In the genomic region with DNA sequence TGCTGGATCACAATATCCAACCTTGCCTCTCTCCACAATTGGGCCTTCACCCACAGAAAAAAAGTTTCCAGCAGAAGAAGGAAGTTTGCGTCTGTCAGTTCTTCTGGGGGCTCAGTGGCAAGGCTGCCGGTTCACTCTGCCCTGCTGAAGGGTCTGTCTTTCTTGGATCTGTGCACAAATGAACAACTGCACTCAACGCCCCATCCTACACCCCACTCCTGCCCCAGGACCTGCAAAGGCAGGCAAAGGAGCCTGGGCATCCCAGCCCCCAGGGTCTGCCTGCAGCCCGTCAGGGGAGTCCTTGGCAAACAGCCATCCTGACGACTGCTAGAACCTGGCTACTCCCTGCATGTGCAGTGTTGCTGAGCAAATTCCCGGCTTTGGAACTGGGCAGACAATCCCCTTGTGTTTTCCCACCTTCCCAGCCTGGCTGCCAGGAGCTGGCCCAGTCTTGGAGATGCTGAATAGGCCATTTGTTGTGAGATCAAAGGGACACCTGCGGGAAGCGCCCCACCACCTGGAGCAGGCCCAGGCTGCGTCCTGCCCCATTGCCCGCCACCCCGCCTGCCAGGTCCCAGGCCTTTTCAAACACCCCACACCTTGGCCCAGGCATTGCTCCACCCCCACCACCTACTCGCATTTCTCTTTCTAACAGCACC, we compare ENCODE assay signal across 1 cellular context.
TF ChIP-seq lines count a peak whose summit lies in the region.

No MANE protein-coding gene starts in this region.

TF ChIP-seq in H1, 55 proteins besides CTCF, POLR2A, EP300 and RAD21:
- TF ChIP-seq HDAC2 (IDR thresholded peaks at IDR 0.05; ENCODE audit: borderline replicate concordance in 1 of 2, low read depth in 2 of 2, low read length in 2 of 2): no peak
- no peak for TF ChIP-seq RFX5 (IDR thresholded peaks at IDR 0.05; ENCODE audit: borderline replicate concordance, low read depth, low read length)
- TF ChIP-seq GTF2F1 (IDR thresholded peaks at IDR 0.05; ENCODE audit: borderline replicate concordance, low read depth, low read length): no peak
- TF ChIP-seq, protein P1, sequence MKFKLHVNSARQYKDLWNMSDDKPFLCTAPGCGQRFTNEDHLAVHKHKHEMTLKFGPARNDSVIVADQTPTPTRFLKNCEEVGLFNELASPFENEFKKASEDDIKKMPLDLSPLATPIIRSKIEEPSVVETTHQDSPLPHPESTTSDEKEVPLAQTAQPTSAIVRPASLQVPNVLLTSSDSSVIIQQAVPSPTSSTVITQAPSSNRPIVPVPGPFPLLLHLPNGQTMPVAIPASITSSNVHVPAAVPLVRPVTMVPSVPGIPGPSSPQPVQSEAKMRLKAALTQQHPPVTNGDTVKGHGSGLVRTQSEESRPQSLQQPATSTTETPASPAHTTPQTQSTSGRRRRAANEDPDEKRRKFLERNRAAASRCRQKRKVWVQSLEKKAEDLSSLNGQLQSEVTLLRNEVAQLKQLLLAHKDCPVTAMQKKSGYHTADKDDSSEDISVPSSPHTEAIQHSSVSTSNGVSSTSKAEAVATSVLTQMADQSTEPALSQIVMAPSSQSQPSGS (IDR thresholded peaks at IDR 0.05; ENCODE audit: low read length): no peak
- TF ChIP-seq CREB1 (IDR thresholded peaks at IDR 0.05): no peak
- TF ChIP-seq SIRT6 (IDR thresholded peaks at IDR 0.05; ENCODE audit: low read length): no peak
